8 cellular contexts compared by ENCODE assay signal in the genomic region with DNA sequence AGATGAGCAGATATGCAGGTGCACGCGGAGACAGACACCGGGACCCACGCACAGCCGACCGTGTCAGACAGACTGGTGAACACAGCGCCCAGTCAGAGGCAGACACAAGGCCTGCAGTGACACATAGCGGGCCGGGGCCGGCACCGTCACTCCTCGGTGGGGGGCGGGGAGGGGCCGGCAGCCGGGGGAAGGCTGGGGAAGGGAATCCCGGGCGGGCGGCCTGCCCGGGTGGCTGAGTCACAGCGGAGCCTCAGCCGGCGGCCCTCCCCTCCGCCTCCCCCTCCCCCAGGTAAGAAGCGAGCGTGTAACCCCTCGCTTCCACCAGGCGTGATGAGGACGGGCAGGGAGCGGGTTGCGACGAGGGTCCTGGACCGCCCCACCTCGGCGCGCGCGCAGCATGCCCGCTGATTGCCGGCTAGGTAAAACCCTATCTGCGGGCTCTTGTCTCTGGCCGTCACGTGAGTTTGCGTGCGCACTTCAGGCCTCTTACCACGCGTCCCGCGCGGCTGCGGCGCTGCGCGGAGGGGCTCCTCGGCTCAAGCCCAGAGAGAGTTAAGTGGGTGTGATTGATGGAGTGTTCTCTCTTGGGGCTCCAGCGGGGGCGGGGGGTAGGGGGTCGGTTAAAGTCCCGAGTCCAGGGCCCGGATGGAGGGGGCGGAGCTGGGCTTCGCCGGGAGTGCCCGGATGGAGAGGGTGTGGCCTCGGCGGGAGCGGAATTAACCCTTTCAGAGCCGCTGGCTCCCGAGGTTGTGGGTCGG. TPM values are rescaled to one million over a fixed set of nuclear protein-coding genes. Genes with fewer than 3 reads are reported as not detected.
A peak's percentile ranks its signal among the peaks of the same experiment; 100 is the strongest.
DNase-seq lines count a peak whose midpoint lies in the region; ATAC-seq, FAIRE-seq and TF ChIP-seq lines count a peak whose summit lies in the region.

No MANE protein-coding gene starts in this region.

- peaks cover 27% of the 10 kb centered on the region for H3K79me2 ChIP-seq in keratinocyte (ENCODE audit: control insufficient read depth, insufficient read depth, low read length)

- H3K4me3 ChIP-seq in GM08714 (ENCODE audit: low read length): peak overlapping the region; percentile 70
- peak overlapping the region; percentile 67 to 98 (median 97) for H3K4me3 ChIP-seq in keratinocyte (ENCODE audit: control insufficient read depth in 2 of 3, extremely low read depth in 1 of 3, insufficient read depth in 2 of 3, low read depth in 1 of 3, low read length in 3 of 3)

- H3K27me3 ChIP-seq in keratinocyte (ENCODE audit: control insufficient read depth, extremely low read depth, insufficient read depth, low read length): no peaks in the 10 kb centered on the region

- dilution Hi-C loops in keratinocyte (cut with MboI; ENCODE audit: extremely low pct_ligation_motif_present, low sequenced_read_pairs): no loop called here

- H3K27ac ChIP-seq in caudate nucleus (ENCODE audit: low read depth, low read length) (peak overlapping the region; percentile 97), keratinocyte (ENCODE audit: control insufficient read depth, insufficient read depth, low read length) (peak overlapping the region; percentile 99)

- H3K4me1 ChIP-seq in keratinocyte (ENCODE audit: control insufficient read depth, extremely low read depth, insufficient read depth, low read length): peaks cover 54% of the 10 kb centered on the region

- DNase-seq in NCI-H2196 (lab: John Stamatoyannopoulos, UW; ENCODE audit: unreplicated experiment): peak; percentile 72
- peak; percentile 82 to 90 (median 82) for DNase-seq in activated CD4-positive, CD25-positive, alpha-beta regulatory T cell (lab: John Stamatoyannopoulos, UW)
- peak in 58 of 61 donors; percentile 52 to 93 (median 85) for DNase-seq in caudate nucleus (lab: John Stamatoyannopoulos, UW)
- DNase-seq in keratinocyte (ENCODE audit: low read depth, low spot score): no peak
- peak; percentile 93 to 94 for DNase-seq in stimulated activated CD4-positive, alpha-beta T cell treated with anti-CD3 and anti-CD28 coated beads, Interleukin-15, amount 100 ng/mL, for 1 hour (ENCODE audit: low read depth in 1 of 2, low spot score in 1 of 2)

- H2AFZ ChIP-seq in keratinocyte (ENCODE audit: control insufficient read depth, low read length): peak overlapping the region; percentile 67

- H4K20me1 ChIP-seq in keratinocyte (ENCODE audit: control insufficient read depth, extremely low read depth, insufficient read depth, low read length): peaks cover 3% of the 10 kb centered on the region

- H3K4me2 ChIP-seq in keratinocyte (ENCODE audit: control insufficient read depth, extremely low read depth, insufficient read depth, low read depth, low read length): peak overlapping the region; percentile 99

- ATAC-seq in HG02852 (IDR thresholded peaks at IDR 0.05; ENCODE audit: unreplicated experiment) (peak; percentile 25), GM18519 (IDR thresholded peaks at IDR 0.05; ENCODE audit: low FRiP score, unreplicated experiment) (no peak)

- H3K36me3 ChIP-seq in keratinocyte (ENCODE audit: control insufficient read depth in 2 of 2, extremely low read depth in 1 of 2, insufficient read depth in 2 of 2, low read length in 2 of 2): peaks cover 9 to 13% of the 10 kb centered on the region in 2 experiments

- peak in 1 of 3 experiments; percentile 67 for TF ChIP-seq CTCF in keratinocyte (optimal IDR thresholded peaks at IDR 0.05 in 1 of 3, IDR thresholded peaks at IDR 0.05 in 1 of 3, conservative IDR thresholded peaks at IDR 0.05 in 1 of 3; ENCODE audit: extremely low read depth in 1 of 3, insufficient read depth in 2 of 3, low read length in 3 of 3)

- peak overlapping the region; percentile 99 for H3K9ac ChIP-seq in keratinocyte (ENCODE audit: control insufficient read depth, extremely low read depth, insufficient read depth, low read length)

- H3K9me3 ChIP-seq in keratinocyte (ENCODE audit: control insufficient read depth, low read depth, low read length): no peaks in the 10 kb centered on the region

- no peaks in the 10 kb centered on the region for H3K9me1 ChIP-seq in keratinocyte (ENCODE audit: control insufficient read depth, extremely low read depth, insufficient read depth, low read length)

- peak; percentile 39 for FAIRE-seq in keratinocyte (lab: Jason Lieb, UNC)

RNA-seq across cellular contexts. Expression of a gene that starts 7.8 kb away (rescaled TPM):
- polyA plus RNA-seq in keratinocyte: 1.0 to 1.6 TPM (median 1.4 TPM) in 3 replicates
- polyA plus RNA-seq in keratinocyte (2011; ENCODE audit: low read depth): 8.2 TPM
- polyA plus RNA-seq in keratinocyte (2011; cell fraction: cytosol; rRNA removed): 1.0 and 1.6 TPM in 2 replicates
- 11.7 and 18.0 TPM in 2 replicates for polyA plus RNA-seq in keratinocyte (2011; cell fraction: nucleus; rRNA removed)
- polyA plus RNA-seq in keratinocyte (2012; ENCODE audit: low replicate concordance): 9.1 and 12.5 TPM in 2 replicates
- 2.3 to 8.4 TPM (median 5.9 TPM) in 3 replicates for polyA minus RNA-seq in keratinocyte
- 4.0 TPM for polyA minus RNA-seq in keratinocyte (2011; cell fraction: cytosol; rRNA and poly(A)+ RNA removed)
- polyA minus RNA-seq in keratinocyte (2011; cell fraction: nucleus; rRNA and poly(A)+ RNA removed): 18.1 and 23.6 TPM in 2 replicates

RNA-seq across cellular contexts. Expression of a gene that starts 13.1 kb away (rescaled TPM):
- polyA plus RNA-seq in keratinocyte: 0.14 to 0.45 TPM (median 0.24 TPM) in 3 replicates
- not detected for polyA plus RNA-seq in keratinocyte (2011; ENCODE audit: low read depth)
- polyA plus RNA-seq in keratinocyte (2011; cell fraction: cytosol; rRNA removed): 0.09 and 0.16 TPM in 2 replicates
- polyA plus RNA-seq in keratinocyte (2011; cell fraction: nucleus; rRNA removed): 2.1 and 3.6 TPM in 2 replicates
- polyA plus RNA-seq in keratinocyte (2012; ENCODE audit: low replicate concordance): 0.36 and 1.5 TPM in 2 replicates
- polyA minus RNA-seq in keratinocyte: not detected in 3 replicates
- polyA minus RNA-seq in keratinocyte (2011; cell fraction: cytosol; rRNA and poly(A)+ RNA removed): not detected
- polyA minus RNA-seq in keratinocyte (2011; cell fraction: nucleus; rRNA and poly(A)+ RNA removed): 2.6 TPM in 1 of 2 replicates, not detected in the other

RNA-seq across cellular contexts. Expression of a gene that starts 15.6 kb away (rescaled TPM):
- polyA plus RNA-seq in keratinocyte: 41.0 to 130 TPM (median 70.9 TPM) in 3 replicates
- 31.0 TPM for polyA plus RNA-seq in keratinocyte (2011; ENCODE audit: low read depth)
- 30.0 and 56.4 TPM in 2 replicates for polyA plus RNA-seq in keratinocyte (2011; cell fraction: cytosol; rRNA removed)
- polyA plus RNA-seq in keratinocyte (2011; cell fraction: nucleus; rRNA removed): 21.9 and 22.5 TPM in 2 replicates
- 51.7 and 115 TPM in 2 replicates for polyA plus RNA-seq in keratinocyte (2012; ENCODE audit: low replicate concordance)
- 11.5 to 53.1 TPM (median 28.6 TPM) in 3 replicates for polyA minus RNA-seq in keratinocyte
- 221 TPM for polyA minus RNA-seq in keratinocyte (2011; cell fraction: cytosol; rRNA and poly(A)+ RNA removed)
- polyA minus RNA-seq in keratinocyte (2011; cell fraction: nucleus; rRNA and poly(A)+ RNA removed): 8.3 and 23.7 TPM in 2 replicates

RNA-seq across cellular contexts. Expression of a gene that starts 16.0 kb away (rescaled TPM):
- 9.0 to 14.8 TPM (median 12.4 TPM) in 3 replicates for polyA plus RNA-seq in keratinocyte
- polyA plus RNA-seq in keratinocyte (2011; ENCODE audit: low read depth): 3.5 TPM
- 7.8 and 10.9 TPM in 2 replicates for polyA plus RNA-seq in keratinocyte (2011; cell fraction: cytosol; rRNA removed)
- 15.4 and 19.2 TPM in 2 replicates for polyA plus RNA-seq in keratinocyte (2011; cell fraction: nucleus; rRNA removed)
- polyA plus RNA-seq in keratinocyte (2012; ENCODE audit: low replicate concordance): 6.5 and 9.8 TPM in 2 replicates
- polyA minus RNA-seq in keratinocyte: 6.2 to 12.7 TPM (median 6.7 TPM) in 3 replicates
- 9.8 TPM for polyA minus RNA-seq in keratinocyte (2011; cell fraction: cytosol; rRNA and poly(A)+ RNA removed)
- 5.5 and 9.0 TPM in 2 replicates for polyA minus RNA-seq in keratinocyte (2011; cell fraction: nucleus; rRNA and poly(A)+ RNA removed)

RNA-seq across cellular contexts. Expression of a gene that starts 46.8 kb away (rescaled TPM):
- polyA plus RNA-seq in keratinocyte: 27.8 to 30.1 TPM (median 28.1 TPM) in 3 replicates
- 19.1 TPM for polyA plus RNA-seq in keratinocyte (2011; ENCODE audit: low read depth)
- 21.7 and 36.9 TPM in 2 replicates for polyA plus RNA-seq in keratinocyte (2011; cell fraction: cytosol; rRNA removed)
- 110 and 113 TPM in 2 replicates for polyA plus RNA-seq in keratinocyte (2011; cell fraction: nucleus; rRNA removed)
- polyA plus RNA-seq in keratinocyte (2012; ENCODE audit: low replicate concordance): 21.0 and 81.2 TPM in 2 replicates
- polyA minus RNA-seq in keratinocyte: 51.0 to 122 TPM (median 65.2 TPM) in 3 replicates
- polyA minus RNA-seq in keratinocyte (2011; cell fraction: cytosol; rRNA and poly(A)+ RNA removed): 83.5 TPM
- 50.3 and 60.0 TPM in 2 replicates for polyA minus RNA-seq in keratinocyte (2011; cell fraction: nucleus; rRNA and poly(A)+ RNA removed)
